ENCODE assay signal across 9 cellular contexts in the genomic region with DNA sequence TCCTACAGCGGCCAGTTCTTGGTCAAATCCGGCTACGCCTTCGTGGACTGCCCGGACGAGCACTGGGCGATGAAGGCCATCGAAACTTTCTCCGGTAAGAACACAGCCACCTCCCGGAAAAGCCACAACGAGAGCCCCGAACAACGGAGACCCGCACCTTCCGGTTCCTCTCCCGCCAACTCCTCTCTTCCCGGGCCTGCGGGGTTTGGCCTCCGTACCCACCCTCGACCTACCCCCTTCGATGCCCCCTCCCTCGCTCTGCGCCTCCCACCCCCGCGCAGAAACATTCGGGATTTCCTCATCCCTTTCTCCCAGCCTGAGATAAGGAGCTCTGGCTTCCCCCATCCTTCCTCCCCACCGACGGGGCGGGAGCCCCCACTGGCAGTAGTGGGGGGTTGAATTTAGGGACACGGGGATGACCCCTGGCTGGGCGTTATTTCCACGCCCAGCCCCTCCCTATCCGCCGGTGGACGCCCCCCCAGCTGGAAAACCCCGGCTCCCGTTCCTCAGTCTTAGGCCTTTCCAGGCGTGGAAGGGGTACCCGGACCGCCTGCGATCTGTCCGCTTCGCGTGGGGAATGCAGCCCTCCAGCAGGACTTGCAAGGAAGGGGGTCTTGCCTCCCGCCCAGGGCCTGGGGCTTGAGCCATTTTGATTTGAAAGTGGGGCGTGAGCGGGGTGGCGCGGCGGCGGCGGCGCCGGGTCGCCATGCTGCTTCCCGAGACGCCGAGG. TPM values are rescaled to one million over a fixed set of nuclear protein-coding genes. Genes with fewer than 3 reads are reported as not detected.
A peak's percentile ranks its signal among the peaks of the same experiment; 100 is the strongest.
DNase-seq lines count a peak whose midpoint lies in the region; ATAC-seq and TF ChIP-seq lines count a peak whose summit lies in the region.
"Had no signal": no experiment of that assay in that cellular context is flagged by ENCODE, and none has a peak within 500 bp of the region (broad histone marks: within the 10 kb centered on the region; RNA-seq: fewer than 3 reads in every experiment).

No MANE protein-coding gene starts in this region.

- H3K27me3 ChIP-seq in MG63 (peaks cover 80% of the 10 kb centered on the region), foreskin keratinocyte (peaks cover 100% of the 10 kb centered on the region)

- in situ Hi-C loops in GM13976 (cut with MboI; ENCODE audit: low sequenced_read_pairs, unreplicated experiment), result no loop called here

- H3K27ac ChIP-seq in foreskin keratinocyte, result no peak overlapping the region

- no peaks in the 10 kb centered on the region for H3K36me3 ChIP-seq in MG63

- no peak for ATAC-seq in central memory CD8-positive, alpha-beta T cell (replicated peaks; ENCODE audit: extremely low read depth, poor library complexity, severe bottlenecking)
- ATAC-seq in natural killer cell, result peak in 1 of 3 donors; percentile 34
- ATAC-seq in GM18519 (IDR thresholded peaks at IDR 0.05; ENCODE audit: low FRiP score, unreplicated experiment), result no peak
- ATAC-seq in foreskin keratinocyte, result no peak
- ATAC-seq: HCT116 had no signal

- TF ChIP-seq CTCF in natural killer cell (IDR thresholded peaks at IDR 0.05) (no peak), GM13976 (IDR thresholded peaks at IDR 0.05; ENCODE audit: borderline replicate concordance, control extremely low read depth, extremely low read depth, insufficient read depth, missing control alignments) (no peak), foreskin keratinocyte (conservative IDR thresholded peaks at IDR 0.05) (no peak)

- peaks cover 17% of the 10 kb centered on the region for H3K36me3 Mint-ChIP-seq in central memory CD8-positive, alpha-beta T cell (ENCODE audit: insufficient read depth)
- no peaks in the 10 kb centered on the region for H3K36me3 Mint-ChIP-seq in natural killer cell

- H3K27ac Mint-ChIP-seq in central memory CD8-positive, alpha-beta T cell (ENCODE audit: low read depth), result peak overlapping the region; percentile 29
- H3K27ac Mint-ChIP-seq in natural killer cell, result no peak overlapping the region

- H3K4me3 Mint-ChIP-seq in central memory CD8-positive, alpha-beta T cell, result peak overlapping the region; percentile 69
- peak overlapping the region; percentile 68 for H3K4me3 Mint-ChIP-seq in natural killer cell

- H3K4me1 ChIP-seq in foreskin keratinocyte, result no peaks in the 10 kb centered on the region

- intact Hi-C loops in natural killer cell (cut with micrococcal nuclease), result no loop called here

- H3K9me3 ChIP-seq in MG63, result no peaks in the 10 kb centered on the region

- DNase-seq in DMS114 treated with DMSO at 0.1 percent for 48 hours (lab: John Stamatoyannopoulos, UW; ENCODE audit: unreplicated experiment), result peak; percentile 34
- DNase-seq in MG63, result no peak
- peak in 1 of 2 donors; percentile 13 for DNase-seq in central memory CD8-positive, alpha-beta T cell (ENCODE audit: low spot score in 2 of 2)
- DNase-seq in natural killer cell, result no peak
- DNase-seq in GM13976 (ENCODE audit: low spot score), result no peak
- no peak for DNase-seq in COLO829 (ENCODE audit: low spot score)
- DNase-seq in foreskin keratinocyte, result no peak

- peaks cover 24% of the 10 kb centered on the region for H3K4me1 Mint-ChIP-seq in central memory CD8-positive, alpha-beta T cell
- H3K4me1 Mint-ChIP-seq in natural killer cell, result peaks cover 13 to 31% of the 10 kb centered on the region in 2 donors

- H3K27me3 Mint-ChIP-seq in central memory CD8-positive, alpha-beta T cell, result peaks cover 98% of the 10 kb centered on the region
- H3K27me3 Mint-ChIP-seq in natural killer cell (ENCODE audit: low read depth in 2 of 2), result peaks cover 69 to 78% of the 10 kb centered on the region in 2 donors

- H3K9me3 Mint-ChIP-seq in central memory CD8-positive, alpha-beta T cell, result no peaks in the 10 kb centered on the region
- no peaks in the 10 kb centered on the region for H3K9me3 Mint-ChIP-seq in natural killer cell

- H3K4me3 ChIP-seq in MG63, result peak overlapping the region; percentile 41

RNA-seq across cellular contexts. Expression of gene IGF2BP1, which starts 0.8 kb away (rescaled TPM):
- 0.52 and 0.95 TPM in 2 replicates for total RNA-seq in MG63 (2014; rRNA removed; shearing (Covaris generic); ENCODE audit: low replicate concordance)
- total RNA-seq in natural killer cell, result not detected
- total RNA-seq in foreskin keratinocyte, result 0.03 TPM in 1 of 2 replicates, not detected in the other
- polyA plus RNA-seq in foreskin keratinocyte, result not detected in 2 replicates

RNA-seq across cellular contexts. Expression of gene GIP, which starts 29.6 kb away (rescaled TPM):
- not detected in 2 replicates for total RNA-seq in MG63 (2014; rRNA removed; shearing (Covaris generic); ENCODE audit: low replicate concordance)
- not detected for total RNA-seq in natural killer cell
- total RNA-seq in foreskin keratinocyte, result not detected in 2 replicates
- polyA plus RNA-seq in foreskin keratinocyte, result not detected in 2 replicates

RNA-seq across cellular contexts. Expression of gene SNF8, which starts 53.4 kb away (rescaled TPM):
- 266 and 293 TPM in 2 replicates for total RNA-seq in MG63 (2014; rRNA removed; shearing (Covaris generic); ENCODE audit: low replicate concordance)
- 10 to 100 TPM; 76.9 to 86.0 (median 78.3) TPM for total RNA-seq in natural killer cell
- 96.2 and 106 TPM in 2 replicates for total RNA-seq in foreskin keratinocyte
- 214 and 219 TPM in 2 replicates for polyA plus RNA-seq in foreskin keratinocyte
